ENCODE assay signal across 24 cellular contexts in the genomic region with DNA sequence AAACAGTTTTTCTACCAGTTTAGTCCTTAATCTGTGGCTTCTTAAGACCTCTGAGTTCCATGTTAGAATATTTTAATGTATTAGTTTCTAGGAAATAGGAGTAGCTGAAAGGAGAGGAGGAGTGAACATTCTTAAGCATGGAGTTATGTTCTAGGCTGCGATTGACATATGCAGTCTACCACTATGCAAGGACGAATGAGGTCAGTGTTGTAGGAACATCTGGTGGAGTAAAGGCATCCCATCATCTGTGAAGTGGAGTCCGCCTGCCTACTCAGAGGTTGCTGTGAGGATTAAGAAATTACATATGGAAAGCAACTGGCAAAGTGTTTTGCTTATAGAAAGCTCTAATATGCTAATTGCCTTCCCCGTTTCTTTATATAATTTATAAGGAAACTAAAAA.
"Had no signal": no experiment of that assay in that cellular context is flagged by ENCODE, and none has a peak within 500 bp of the region (broad histone marks: within the 10 kb centered on the region; RNA-seq: fewer than 3 reads in every experiment).

No MANE protein-coding gene starts in this region.

- H3K4me3 Mint-ChIP-seq: activated CD8-positive, alpha-beta T cell treated with anti-CD3 and anti-CD28 coated beads, Interleukin-2, amount 10 ng/mL, durations not matched to agents 7 days and 5 days; activated naive CD8-positive, alpha-beta T cell treated with anti-CD3 and anti-CD28 coated beads, Interleukin-2, amount 50 U/mL, for 24 hours; T-helper 2 cell treated with Interferon-gamma antibody and Interleukin-4, amounts not matched to agents 5 μg/mL and 100 μg/mL, for 36 hours had no signal

- H3K27ac ChIP-seq: ascending aorta, KMS-11, SJSA1 had no signal

- H3K4me1 ChIP-seq: ascending aorta, body of pancreas, SJSA1 had no signal

- H3K27ac Mint-ChIP-seq: activated CD8-positive, alpha-beta T cell treated with anti-CD3 and anti-CD28 coated beads, Interleukin-2, amount 10 ng/mL, durations not matched to agents 7 days and 5 days; activated naive CD8-positive, alpha-beta T cell treated with anti-CD3 and anti-CD28 coated beads, Interleukin-2, amount 50 U/mL, for 24 hours had no signal

- H3K9me3 ChIP-seq: ascending aorta, body of pancreas, SJSA1 had no signal

- H3K27me3 ChIP-seq: ascending aorta, body of pancreas, MG63, SJSA1 had no signal

- ATAC-seq: activated CD8-positive, alpha-beta T cell treated with anti-CD3 and anti-CD28 coated beads, Interleukin-2, amount 10 ng/mL, durations not matched to agents 7 days and 5 days; activated naive CD4-positive, alpha-beta T cell treated with anti-CD3 and anti-CD28 coated beads, Interleukin-2, amount 50 U/mL, for 72 hours; activated naive CD8-positive, alpha-beta T cell treated with anti-CD3 and anti-CD28 coated beads, Interleukin-2, amount 50 U/mL, for 24 hours; body of pancreas; PC-3; SK-N-SH treated with all-trans-retinoic acid at 6 μM for 48 hours had no signal

- H3K4me3 ChIP-seq: ascending aorta, body of pancreas, MG63, SJSA1 had no signal

- H3K27me3 Mint-ChIP-seq: activated naive CD8-positive, alpha-beta T cell treated with anti-CD3 and anti-CD28 coated beads, Interleukin-2, amount 50 U/mL, for 24 hours had no signal

- DNase-seq: activated CD4-positive, alpha-beta T cell treated with anti-CD3 and anti-CD28 coated beads for 48 hours; activated CD4-positive, alpha-beta T cell treated with anti-CD3 and anti-CD28 coated beads, Interleukin-2, amount 50 U/mL, for 4 hours; activated CD4-positive, CD25-positive, alpha-beta regulatory T cell treated with anti-CD3 and anti-CD28 coated beads, Interleukin-2, amount 50 U/mL, for 72 hours; activated CD8-positive, alpha-beta memory T cell treated with anti-CD3 and anti-CD28 coated beads, Interleukin-2, amount 50 U/mL, for 48 hours; activated CD8-positive, alpha-beta T cell treated with anti-CD3 and anti-CD28 coated beads, Interleukin-2, amount 10 ng/mL, durations not matched to agents 7 days and 5 days; activated naive CD8-positive, alpha-beta T cell treated with anti-CD3 and anti-CD28 coated beads, Interleukin-2, amount 50 U/mL, for 24 hours; activated T-cell treated with anti-CD3 and anti-CD28 coated beads, Interleukin-2, amount 50 U/mL, for 1 hour; amniotic stem cell; body of pancreas; NCI-H1092 treated with DMSO at 0.1 percent for 48 hours; NCI-H1417 treated with DMSO at 0.1 percent for 48 hours; NCI-H1694 treated with DMSO at 0.1 percent for 48 hours; NCI-H2081; NCI-H526 treated with DMSO at 0.1 percent for 48 hours; PC-3; SHP77; SW 1271 had no signal
